In the genomic region with DNA sequence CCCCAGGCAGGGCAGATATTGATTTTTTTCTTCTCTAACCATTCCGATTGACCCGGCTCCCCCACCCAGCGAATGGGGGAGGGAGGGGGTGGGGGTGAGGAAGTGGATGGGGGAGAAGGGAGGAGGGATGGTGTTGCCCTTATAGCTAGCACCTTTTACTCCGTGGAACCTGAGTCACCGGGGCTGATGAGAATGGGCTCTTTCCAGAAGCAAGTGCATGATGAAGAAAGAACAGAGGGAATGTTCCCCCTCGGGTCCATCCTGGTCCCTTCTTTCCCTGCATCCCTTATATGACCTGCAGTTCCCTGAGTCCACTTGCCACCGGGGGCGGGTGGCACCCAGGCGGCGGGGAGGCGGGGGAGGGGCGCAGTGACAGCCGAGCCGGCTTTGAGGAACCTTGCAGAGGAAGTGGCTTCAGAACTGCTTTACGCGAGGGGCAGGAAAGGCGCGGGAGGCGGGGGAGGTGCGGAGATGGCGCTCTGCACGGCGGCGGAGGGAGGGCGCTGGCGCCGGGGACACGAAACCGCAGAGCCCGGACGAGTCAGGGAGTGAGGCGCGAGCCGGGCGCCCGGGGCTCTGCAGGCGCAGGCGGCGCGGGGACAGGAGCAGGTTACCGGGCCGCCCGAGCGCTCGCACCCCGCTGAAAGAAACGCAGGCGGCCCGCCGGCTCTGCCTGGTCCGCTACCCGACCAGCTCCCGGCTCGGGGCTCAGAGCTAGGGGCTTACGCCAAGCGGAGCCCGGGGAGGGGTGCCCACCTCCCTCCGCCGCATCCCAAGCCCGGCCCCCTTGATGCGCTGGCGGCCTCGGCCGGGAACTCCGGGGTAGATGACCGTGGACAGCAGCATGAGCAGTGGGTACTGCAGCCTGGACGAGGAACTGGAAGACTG, we compare ENCODE assay signal across 8 cellular contexts. TPM values are rescaled to one million over a fixed set of nuclear protein-coding genes. Genes with fewer than 3 reads are reported as not detected.
DNase-seq lines count a peak whose midpoint lies in the region; ATAC-seq and TF ChIP-seq lines count a peak whose summit lies in the region.

No MANE protein-coding gene starts in this region.

- H2AFZ ChIP-seq in OCI-LY7 (ENCODE audit: low read length): peak overlapping the region; percentile 40; the same call in 1 of the 2 replicates

- peak; percentile 34; the same call in 1 of the 2 replicates for TF ChIP-seq CTCF in OCI-LY7 (conservative IDR thresholded peaks at IDR 0.05; ENCODE audit: low read length)

- no peaks in the 10 kb centered on the region for H3K9me2 ChIP-seq in OCI-LY7 (ENCODE audit: insufficient read depth, low read length)

- peaks cover 2% of the 10 kb centered on the region for H3K36me3 ChIP-seq in OCI-LY7 (ENCODE audit: insufficient read depth, low read length)

- H3K4me1 ChIP-seq in OCI-LY7 (ENCODE audit: insufficient read depth, low read length, poor library complexity, severe bottlenecking): peaks cover 57% of the 10 kb centered on the region

- peaks cover 7% of the 10 kb centered on the region; the same call in 1 of the 2 replicates for H3K79me2 ChIP-seq in OCI-LY7 (ENCODE audit: insufficient read depth, low read depth, low read length)

- POLR2A ChIA-PET in OCI-LY7 (lab: Charles Lee): interaction anchor here (0.7 to 2.0 kb wide), 5 partner anchors 9 to 61 kb away, joined by 3 to 6 read pairs (median 4); no protein-coding TSS in a partner anchor

- no peaks in the 10 kb centered on the region for H3K9me3 ChIP-seq in OCI-LY7 (ENCODE audit: low read length)

- H3K27ac ChIP-seq in OCI-LY7 (ENCODE audit: low read depth, low read length, poor library complexity, severe bottlenecking): peak overlapping the region; percentile 72

- peak overlapping the region; percentile 99 for H3K4me2 ChIP-seq in OCI-LY7 (ENCODE audit: low read length)

- BruUV-seq in OCI-LY7 (replicated peaks; lab: Mats Ljungman, UMichigan): no TSS peak

- peak; percentile 48 for ATAC-seq in GM19043 (IDR thresholded peaks at IDR 0.05; ENCODE audit: low read depth, unreplicated experiment)
- ATAC-seq in HG03460 (IDR thresholded peaks at IDR 0.05; ENCODE audit: unreplicated experiment): peak; percentile 53

- TF ChIP-seq POLR2A in erythroblast (IDR thresholded peaks at IDR 0.05; ENCODE audit: low read length): no peak

- DNase-seq in AG08396 (ENCODE audit: low spot score): peak; percentile 69
- DNase-seq in OCI-LY7 (ENCODE audit: low spot score): peak; percentile 88
- peak; percentile 81 for DNase-seq in activated T-cell treated with anti-CD3 and anti-CD28 coated beads for 24 hours (ENCODE audit: low read depth)
- peak; percentile 66 to 68 for DNase-seq in erythroblast (lab: John Stamatoyannopoulos, UW)
- peak; percentile 27 for DNase-seq in myocyte (ENCODE audit: low read depth)
- peak; percentile 83 to 91 for DNase-seq in stimulated activated CD8-positive, alpha-beta memory T cell treated with anti-CD3 and anti-CD28 coated beads, Interleukin-7, amount 100 ng/mL, for 4 hours (ENCODE audit: low read depth in 2 of 2)

- H4K20me1 ChIP-seq in OCI-LY7 (ENCODE audit: insufficient read depth, low read length): no peaks in the 10 kb centered on the region

- H3K4me3 ChIP-seq in OCI-LY7 (ENCODE audit: low read depth, low read length, poor library complexity, severe bottlenecking): peak overlapping the region; percentile 92

- intact Hi-C loops in OCI-LY7 (cut with micrococcal nuclease; ENCODE audit: unreplicated experiment): loop anchor here (5.0 kb wide), 1 partner anchor 125 kb away; a partner anchor contains a TSS

- CTCF ChIA-PET in OCI-LY7 (lab: Charles Lee; ENCODE audit: unreplicated experiment): interaction anchor here (0.5 to 2.2 kb wide), 4 partner anchors 11 to 61 kb away, joined by 3 to 10 read pairs (median 6); no protein-coding TSS in a partner anchor

RNA-seq across cellular contexts. Expression of a gene that starts 49.7 kb away (rescaled TPM):
- total RNA-seq in OCI-LY7 (2014; rRNA removed; shearing (Covaris generic)): 19.8 and 21.4 TPM in 2 replicates
- total RNA-seq in OCI-LY7 (2022): 25.7 and 30.0 TPM in 2 replicates
- 0.11 and 0.16 TPM in 2 replicates for total RNA-seq in myocyte
- polyA plus RNA-seq in myocyte (2012): 0.37 TPM

RNA-seq across cellular contexts. Expression of a gene that starts 55.3 kb away (rescaled TPM):
- total RNA-seq in OCI-LY7 (2014; rRNA removed; shearing (Covaris generic)): 85.4 and 89.3 TPM in 2 replicates
- total RNA-seq in OCI-LY7 (2022): 68.6 and 72.3 TPM in 2 replicates
- 36.7 and 42.7 TPM in 2 replicates for total RNA-seq in myocyte
- polyA plus RNA-seq in myocyte (2012): 43.5 TPM

Comparison
In these comparisons a context has a peak if more than half of its experiments do, and no peak if none do; other contexts are left out.
1. Peak in every context shown above with its lines: DNase-seq, ATAC-seq, H3K4me3 ChIP-seq and H3K27ac ChIP-seq.
2. DNase-seq: peak in every context shown above with its lines; median percentile 88 in OCI-LY7; 87 in stimulated activated CD8-positive, alpha-beta memory T cell treated with anti-CD3 and anti-CD28 coated beads, Interleukin-7, amount 100 ng/mL, for 4 hours; 81 in activated T-cell treated with anti-CD3 and anti-CD28 coated beads for 24 hours; 69 in AG08396; 67 in erythroblast; 27 in myocyte.
3. RNA of a gene that starts 49.7 kb away (total RNA-seq): 19.8 to 30.0 TPM in OCI-LY7; 0.11 to 0.16 TPM in myocyte; every median in the first group is over 10 times any median in the second.